ENCODE assay signal across 19 cellular contexts in genomic region chr6:24458937-24459336, GRCh38.
"Had no signal": no experiment of that assay in that cellular context is flagged by ENCODE, and none has a peak within 500 bp of the region (broad histone marks: within the 10 kb centered on the region; RNA-seq: fewer than 3 reads in every experiment).

No MANE protein-coding gene starts in this region.

- ATAC-seq: naive thymus-derived CD4-positive, alpha-beta T cell; sciatic nerve; stimulated activated memory B cell treated with anti-CD40 and anti-IgM and Interleukin-4, amounts not matched to agents 10 μg/mL and 1 μg/mL and 100 μg/mL, for 72 hours; upper lobe of right lung had no signal

- H3K27me3 ChIP-seq: colonic mucosa, ovary, spleen, tibial artery, upper lobe of right lung, vagina had no signal

- H3K9me3 ChIP-seq: colonic mucosa, ovary, spleen, tibial artery, upper lobe of right lung, vagina had no signal

- H3K4me3 ChIP-seq: colonic mucosa, ovary, spleen, tibial artery, upper lobe of right lung, vagina had no signal

- H3K36me3 ChIP-seq: colonic mucosa, ovary, spleen, upper lobe of right lung, vagina had no signal

- H3K27ac ChIP-seq: colonic mucosa, ovary, spleen, tibial artery, upper lobe of right lung, vagina had no signal

- FAIRE-seq: frontal cortex, keratinocyte had no signal

- DNase-seq: colonic mucosa; dermis blood vessel endothelial cell; erythroblast; immature natural killer cell; left cardiac atrium; naive thymus-derived CD4-positive, alpha-beta T cell; ovary; retina; spleen; stimulated activated CD4-positive, alpha-beta T cell treated with anti-CD3 and anti-CD28 coated beads, Interleukin-15, amount 100 ng/mL, for 24 hours; stimulated activated CD4-positive, alpha-beta T cell treated with anti-CD3 and anti-CD28 coated beads, Interleukin-1b, Interleukin-23, amount 100 ng/mL, for 48 hours; stimulated activated CD4-positive, alpha-beta T cell treated with anti-CD3 and anti-CD28 coated beads, Interleukin-4, amount 100 ng/mL, for 24 hours; tibial artery; upper lobe of right lung had no signal

- H3K4me1 ChIP-seq: colonic mucosa, spleen, tibial artery, upper lobe of right lung, vagina had no signal
